In genomic region chr2:50606860-50607259, GRCh38 we compare ENCODE assay signal across 17 cellular contexts.
DNase-seq lines count a peak whose midpoint lies in the region; ATAC-seq, FAIRE-seq and TF ChIP-seq lines count a peak whose summit lies in the region.
"Had no signal": no experiment of that assay in that cellular context is flagged by ENCODE, and none has a peak within 500 bp of the region (broad histone marks: within the 10 kb centered on the region; RNA-seq: fewer than 3 reads in every experiment).

No MANE protein-coding gene starts in this region.

- FAIRE-seq in HepG2 (lab: Jason Lieb, UNC) (no peak), islet of Langerhans (lab: Jason Lieb, UNC) (peak; percentile 17), GM12892 (lab: Jason Lieb, UNC) (no peak)
- FAIRE-seq: HTR-8/SVneo had no signal

- no peak for TF ChIP-seq POLR2A in HepG2 (IDR thresholded peaks at IDR 0.05; ENCODE audit: insufficient read depth in 1 of 2, low read depth in 2 of 2, low read length in 2 of 2)
- no peak for TF ChIP-seq POLR2A in GM12892 (IDR thresholded peaks at IDR 0.05; ENCODE audit: low read depth, low read length)

- H3K27me3 Mint-ChIP-seq in osteocyte (ENCODE audit: unreplicated experiment), result peaks cover 6% of the 10 kb centered on the region
- H3K27me3 Mint-ChIP-seq: activated naive CD8-positive, alpha-beta T cell had no signal

- CTCF ChIA-PET in HepG2 (lab: Yijun Ruan, JAX; ENCODE audit: low intra/inter-chr PET ratio, low total read pairs), result no interaction called here

- no peak overlapping the region for H2AFZ ChIP-seq in HepG2 (ENCODE audit: low read length)

- peak; percentile 40 to 72 for TF ChIP-seq RAD21 in liver (IDR thresholded peaks at IDR 0.05)
- no peak for TF ChIP-seq RAD21 in HepG2 (CRISPR knock-in tag; IDR thresholded peaks at IDR 0.05)

- no peak overlapping the region for H3K4me2 ChIP-seq in HepG2 (ENCODE audit: low read depth, low read length)

- no TSS peak for BruUV-seq in HepG2 (replicated peaks; lab: Mats Ljungman, UMichigan)

- H3K4me3 ChIP-seq in liver (ENCODE audit: low read depth in 1 of 3, low read length in 3 of 3) (no peak overlapping the region), HepG2 (replicated peaks in 1 of 3; ENCODE audit: insufficient read depth in 1 of 3, low read depth in 2 of 3, low read length in 3 of 3) (no peak overlapping the region), adipocyte (ENCODE audit: low read length) (no peak overlapping the region), upper lobe of right lung (no peak overlapping the region)
- H3K4me3 ChIP-seq: left lung had no signal

- no peaks in the 10 kb centered on the region for H3K36me3 Mint-ChIP-seq in osteocyte (ENCODE audit: unreplicated experiment)
- H3K36me3 Mint-ChIP-seq: activated naive CD8-positive, alpha-beta T cell had no signal

- in situ Hi-C loops in HepG2 (cut with HindIII; ENCODE audit: extremely low pct_ligation_motif_present, low pct_unique_long_range_greater_than_20kb), result no loop called here

- no peaks in the 10 kb centered on the region for H3K9me3 Mint-ChIP-seq in osteocyte (ENCODE audit: unreplicated experiment)

- H3K36me3 ChIP-seq in liver (ENCODE audit: control insufficient read depth in 4 of 4, insufficient read depth in 3 of 4, low read depth in 1 of 4, low read length in 3 of 4) (no peaks in the 10 kb centered on the region), HepG2 (replicated peaks in 1 of 2; ENCODE audit: control insufficient read depth in 1 of 2, insufficient read depth in 2 of 2, low read length in 2 of 2) (no peaks in the 10 kb centered on the region), adipocyte (ENCODE audit: control insufficient read depth, insufficient read depth, low read length, severe bottlenecking) (no peaks in the 10 kb centered on the region), upper lobe of right lung (no peaks in the 10 kb centered on the region)
- H3K36me3 ChIP-seq: left lung had no signal

- H3K27ac Mint-ChIP-seq in osteocyte (ENCODE audit: unreplicated experiment), result no peak overlapping the region
- H3K27ac Mint-ChIP-seq: activated naive CD8-positive, alpha-beta T cell had no signal

- H3K9me3 ChIP-seq in liver (ENCODE audit: control insufficient read depth in 4 of 4, low read length in 3 of 4), result no peaks in the 10 kb centered on the region
- H3K9me3 ChIP-seq in HepG2 (ENCODE audit: low read length), result no peaks in the 10 kb centered on the region
- no peaks in the 10 kb centered on the region for H3K9me3 ChIP-seq in adipocyte (ENCODE audit: control insufficient read depth, low read length)
- no peaks in the 10 kb centered on the region for H3K9me3 ChIP-seq in upper lobe of right lung
- H3K9me3 ChIP-seq: left lung had no signal

- no peak for DNase-seq in HepG2 (ENCODE audit: low spot score)
- peak; percentile 23 for DNase-seq in adipocyte (ENCODE audit: low read depth)
- DNase-seq in osteocyte (ENCODE audit: extremely low spot score, unreplicated experiment), result no peak
- no peak for DNase-seq in upper lobe of right lung
- no peak for DNase-seq in GM12892 (ENCODE audit: insufficient read length)
- DNase-seq: activated CD4-positive, alpha-beta T cell treated with anti-CD3 and anti-CD28 coated beads, Interleukin-2, amount 50 U/mL, for 48 hours; activated T-cell treated with anti-CD3 and anti-CD28 coated beads, Interleukin-2, amount 50 U/mL, for 4 hours; effector CD8-positive, alpha-beta T cell; GDM1; left lung; NCI-H187; stimulated activated naive CD4-positive, alpha-beta T cell treated with Interleukin-2 at 50 U/mL for 16 hours had no signal

- intact Hi-C loops in HepG2 (cut with micrococcal nuclease; ENCODE audit: unreplicated experiment) (no loop called here), upper lobe of right lung (cut with DNase I) (no loop called here)

- H3K27me3 ChIP-seq in liver (ENCODE audit: control insufficient read depth in 4 of 4, insufficient read depth in 4 of 4, low read length in 3 of 4), result no peaks in the 10 kb centered on the region
- H3K27me3 ChIP-seq in HepG2 (ENCODE audit: control insufficient read depth in 1 of 2, insufficient read depth in 2 of 2, low read length in 2 of 2), result no peaks in the 10 kb centered on the region
- no peaks in the 10 kb centered on the region for H3K27me3 ChIP-seq in adipocyte (replicated peaks; ENCODE audit: control insufficient read depth, insufficient read depth, low read length)
- no peaks in the 10 kb centered on the region for H3K27me3 ChIP-seq in upper lobe of right lung
- H3K27me3 ChIP-seq: left lung had no signal

- H3K79me2 ChIP-seq in HepG2 (ENCODE audit: insufficient read depth, low read length), result no peaks in the 10 kb centered on the region

- H4K20me1 ChIP-seq in HepG2 (ENCODE audit: insufficient read depth, low read length), result no peaks in the 10 kb centered on the region

- peaks cover 5% of the 10 kb centered on the region for H3K4me1 Mint-ChIP-seq in osteocyte (ENCODE audit: unreplicated experiment)

- H3K9ac ChIP-seq in liver (ENCODE audit: low read depth in 1 of 2, low read length in 2 of 2) (no peak overlapping the region), HepG2 (ENCODE audit: insufficient read depth, low read depth, low read length) (no peak overlapping the region), adipocyte (ENCODE audit: low read length) (no peak overlapping the region)

- 60% methylated on average over 4 of the region's 4 CpGs for WGBS in liver
- WGBS in HepG2 (ENCODE audit: low lambda C conversion rate), result 18% methylated on average over 4 of the region's 4 CpGs

- TF ChIP-seq EP300 in HepG2 (IDR thresholded peaks at IDR 0.05; ENCODE audit: low read depth in 2 of 2, low read length in 2 of 2) (no peak), HepG2 (CRISPR knock-in tag; IDR thresholded peaks at IDR 0.05; ENCODE audit: borderline replicate concordance) (no peak)

- H3K4me3 Mint-ChIP-seq in osteocyte (ENCODE audit: unreplicated experiment), result no peak overlapping the region
- H3K4me3 Mint-ChIP-seq: activated naive CD8-positive, alpha-beta T cell; activated T-cell treated with anti-CD3 and anti-CD28 coated beads, Interleukin-2, amount 50 U/mL, for 4 hours had no signal

- H3K4me1 ChIP-seq in liver (ENCODE audit: control insufficient read depth in 4 of 4, insufficient read depth in 4 of 4, low read length in 3 of 4), result no peaks in the 10 kb centered on the region
- H3K4me1 ChIP-seq in HepG2 (ENCODE audit: insufficient read depth, low read length), result no peaks in the 10 kb centered on the region
- no peaks in the 10 kb centered on the region for H3K4me1 ChIP-seq in adipocyte (ENCODE audit: control insufficient read depth, insufficient read depth, low read length)
- H3K4me1 ChIP-seq in upper lobe of right lung, result no peaks in the 10 kb centered on the region
- H3K4me1 ChIP-seq: left lung had no signal

- TF ChIP-seq CTCF in liver (IDR thresholded peaks at IDR 0.05; ENCODE audit: low read depth, low read length, missing input control) (peak; percentile 40), HepG2 (CRISPR knock-in tag; IDR thresholded peaks at IDR 0.05) (no peak), osteocyte (IDR thresholded peaks at IDR 0.05) (no peak), upper lobe of right lung (IDR thresholded peaks at IDR 0.05) (no peak)

- POLR2A ChIA-PET in HepG2 (lab: Yijun Ruan, JAX), result no interaction called here

- H3K27ac ChIP-seq in liver (ENCODE audit: low read depth in 1 of 2, low read length in 2 of 2) (no peak overlapping the region), HepG2 (ENCODE audit: extremely low read length, insufficient read depth, low read length) (no peak overlapping the region), upper lobe of right lung (no peak overlapping the region)
- H3K27ac ChIP-seq: left lung had no signal

- ATAC-seq in HepG2 (no peak), upper lobe of right lung (no peak), GM21515 (IDR thresholded peaks at IDR 0.05; ENCODE audit: unreplicated experiment) (no peak)
- ATAC-seq: activated T-cell treated with anti-CD3 and anti-CD28 coated beads, Interleukin-2, amount 50 U/mL, for 4 hours; left lung had no signal

TF ChIP-seq in HepG2, 621 proteins besides CTCF, POLR2A, EP300 and RAD21 (continues in another document):
- TF ChIP-seq NCOA1 (CRISPR knock-in tag; IDR thresholded peaks at IDR 0.05) (no peak), ZNF549 (CRISPR knock-in tag; IDR thresholded peaks at IDR 0.05) (no peak), PAWR (CRISPR knock-in tag; IDR thresholded peaks at IDR 0.05; ENCODE audit: borderline replicate concordance) (no peak), ZNF770 (CRISPR knock-in tag; IDR thresholded peaks at IDR 0.05) (no peak), MEIS1 (CRISPR knock-in tag; IDR thresholded peaks at IDR 0.05; ENCODE audit: borderline replicate concordance) (no peak), CAMTA2 (CRISPR knock-in tag; IDR thresholded peaks at IDR 0.05; ENCODE audit: borderline replicate concordance) (no peak), NCOR1 (IDR thresholded peaks at IDR 0.05; ENCODE audit: borderline replicate concordance, low read length) (no peak), KDM3A (CRISPR knock-in tag; IDR thresholded peaks at IDR 0.05; ENCODE audit: low read depth) (no peak), CREM (IDR thresholded peaks at IDR 0.05) (no peak), CREM (CRISPR knock-in tag; IDR thresholded peaks at IDR 0.05) (no peak), ZNF562 (CRISPR knock-in tag; IDR thresholded peaks at IDR 0.05; ENCODE audit: borderline replicate concordance) (no peak), ZNF83 (CRISPR knock-in tag; IDR thresholded peaks at IDR 0.05; ENCODE audit: borderline replicate concordance) (no peak)
